Comparison of ENCODE assay signal across 22 cellular contexts in the genomic region with DNA sequence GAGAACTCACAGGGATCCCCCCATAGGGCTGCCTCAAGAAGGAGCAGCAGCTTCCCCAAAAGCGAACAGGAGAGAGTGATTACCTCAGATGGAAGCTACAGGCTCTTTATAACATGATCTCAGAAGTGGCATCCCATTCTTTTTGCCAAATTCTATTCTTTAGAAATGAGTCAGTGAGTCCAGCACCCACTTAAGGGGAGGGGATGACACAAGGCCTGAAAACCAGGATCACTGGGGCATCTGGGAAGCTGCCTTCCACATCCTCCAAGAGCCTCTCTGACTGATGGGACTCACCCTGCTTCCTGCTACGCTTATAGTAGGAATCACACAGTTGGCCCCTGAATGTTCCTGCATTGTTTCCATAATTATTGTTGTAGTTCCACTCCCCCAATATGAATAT.
"Had no signal": no experiment of that assay in that cellular context is flagged by ENCODE, and none has a peak within 500 bp of the region (broad histone marks: within the 10 kb centered on the region; RNA-seq: fewer than 3 reads in every experiment).

No MANE protein-coding gene starts in this region.

- H3K27me3 ChIP-seq: body of pancreas, tibial artery had no signal

- H3K27ac ChIP-seq: body of pancreas, spleen, WERI-Rb-1 had no signal

- H3K9me3 ChIP-seq: body of pancreas, tibial artery had no signal

- H3K4me1 ChIP-seq: body of pancreas, spleen had no signal

- ATAC-seq: activated CD8-positive, alpha-beta T cell treated with anti-CD3 and anti-CD28 coated beads, Interleukin-2, amount 10 ng/mL, durations not matched to agents 7 days and 5 days; body of pancreas; sciatic nerve had no signal

- H2AFZ ChIP-seq: parathyroid adenoma had no signal

- H3K36me3 ChIP-seq: spleen, tibial artery, WERI-Rb-1 had no signal

- DNase-seq: activated CD4-positive, alpha-beta T cell treated with anti-CD3 and anti-CD28 coated beads for 1 hour; activated CD4-positive, alpha-beta T cell treated with anti-CD3 and anti-CD28 coated beads, Interleukin-2, amount 50 U/mL, for 1 hour; activated CD8-positive, alpha-beta T cell treated with anti-CD3 and anti-CD28 coated beads, Interleukin-2, amount 10 ng/mL, durations not matched to agents 7 days and 5 days; activated gamma-delta T cell; anterior cingulate cortex; body of pancreas; central memory CD4-positive, alpha-beta T cell; dermis blood vessel endothelial cell; effector memory CD4-positive, alpha-beta T cell; foreskin melanocyte; glutamatergic neuron; hypothalamus; naive B cell; spleen; stimulated activated CD4-positive, alpha-beta T cell treated with anti-CD3 and anti-CD28 coated beads, Interleukin-4, amount 100 ng/mL, for 24 hours; stimulated activated naive CD4-positive, alpha-beta T cell treated with Interleukin-2 at 50 U/mL for 16 hours; substantia nigra; T-helper 1 cell; tibial artery; WERI-Rb-1 had no signal

- H3K4me3 ChIP-seq: body of pancreas, spleen, tibial artery had no signal

- H3K9ac ChIP-seq: parathyroid adenoma had no signal
